9 cellular contexts compared by ENCODE assay signal in genomic region chr2:74461187-74462053, GRCh38. TPM values are rescaled to one million over a fixed set of nuclear protein-coding genes. Genes with fewer than 3 reads are reported as not detected.
DNase-seq lines count a peak whose midpoint lies in the region; ATAC-seq and TF ChIP-seq lines count a peak whose summit lies in the region.
"Had no signal": no experiment of that assay in that cellular context is flagged by ENCODE, and none has a peak within 500 bp of the region (broad histone marks: within the 10 kb centered on the region; RNA-seq: fewer than 3 reads in every experiment).

No MANE protein-coding gene starts in this region.

- no peak for ATAC-seq in mucosa of descending colon
- ATAC-seq in effector memory CD8-positive, alpha-beta T cell (replicated peaks) = no peak

- CTCF ChIA-PET in Calu3 (lab: Charles Lee) = no interaction called here

- H3K27me3 Mint-ChIP-seq in Calu3 (ENCODE audit: unreplicated experiment) (no peaks in the 10 kb centered on the region), HFFc6 (ENCODE audit: insufficient read depth) (peaks cover 6% of the 10 kb centered on the region)
- H3K27me3 Mint-ChIP-seq in effector memory CD8-positive, alpha-beta T cell = no peaks in the 10 kb centered on the region

- no peaks in the 10 kb centered on the region for H3K9me3 Mint-ChIP-seq in Calu3 (ENCODE audit: low read depth, unreplicated experiment)
- no peaks in the 10 kb centered on the region for H3K9me3 Mint-ChIP-seq in HFFc6
- H3K9me3 Mint-ChIP-seq in effector memory CD8-positive, alpha-beta T cell = no peaks in the 10 kb centered on the region

- no TSS peak for BruUV-seq in Calu3 (replicated peaks; lab: Mats Ljungman, UMichigan)

- peak; percentile 36 for TF ChIP-seq CTCF in Calu3 (IDR thresholded peaks at IDR 0.05; ENCODE audit: unreplicated experiment)
- TF ChIP-seq CTCF in HFFc6 (IDR thresholded peaks at IDR 0.05) = peak; percentile 36; the same call in 1 of the 2 replicates
- peak; percentile 11 for TF ChIP-seq CTCF in epithelial cell of esophagus (IDR thresholded peaks at IDR 0.05; ENCODE audit: insufficient read depth, low read depth, low read length, missing control alignments)
- TF ChIP-seq CTCF in mucosa of descending colon (IDR thresholded peaks at IDR 0.05) = no peak

- H3K27ac Mint-ChIP-seq in Calu3 (ENCODE audit: unreplicated experiment) = no peak overlapping the region
- no peak overlapping the region for H3K27ac Mint-ChIP-seq in HFFc6
- peak overlapping the region in 1 of 2 donors; percentile 35 for H3K27ac Mint-ChIP-seq in effector memory CD8-positive, alpha-beta T cell

- H3K4me1 ChIP-seq in mucosa of descending colon (ENCODE audit: low read depth) = peaks cover 29% of the 10 kb centered on the region

- H3K36me3 Mint-ChIP-seq in Calu3 (ENCODE audit: insufficient read depth, unreplicated experiment) (peaks cover 92% of the 10 kb centered on the region), HFFc6 (ENCODE audit: low read depth) (peaks cover 17% of the 10 kb centered on the region)
- peaks cover 64% of the 10 kb centered on the region for H3K36me3 Mint-ChIP-seq in effector memory CD8-positive, alpha-beta T cell (ENCODE audit: insufficient read depth)

- H3K36me3 ChIP-seq in mucosa of descending colon (ENCODE audit: low read depth) = no peaks in the 10 kb centered on the region

- no peak overlapping the region for H3K4me3 ChIP-seq in epithelial cell of esophagus (ENCODE audit: low read length)
- no peak overlapping the region for H3K4me3 ChIP-seq in mucosa of descending colon
- H3K4me3 ChIP-seq: upper lobe of left lung had no signal

- H3K4me1 Mint-ChIP-seq in Calu3 (ENCODE audit: low read depth, unreplicated experiment) (peaks cover 26% of the 10 kb centered on the region), HFFc6 (ENCODE audit: low read depth) (peaks cover 38% of the 10 kb centered on the region)
- peaks cover 27 to 46% of the 10 kb centered on the region in 2 donors for H3K4me1 Mint-ChIP-seq in effector memory CD8-positive, alpha-beta T cell (ENCODE audit: low read depth in 2 of 2)

- peak; percentile 40 for DNase-seq in Calu3
- DNase-seq in HFFc6 = no peak
- no peak for DNase-seq in epithelial cell of esophagus (ENCODE audit: low read depth)
- DNase-seq in mucosa of descending colon = no peak
- no peak for DNase-seq in ecto neural progenitor cell (ENCODE audit: low spot score)
- no peak for DNase-seq in effector memory CD8-positive, alpha-beta T cell
- DNase-seq: midbrain; stimulated activated CD4-positive, alpha-beta T cell treated with anti-CD3 and anti-CD28 coated beads, Interleukin-1b, Interleukin-23, amount 100 ng/mL, for 48 hours had no signal

- intact Hi-C loops in Calu3 (cut with micrococcal nuclease; ENCODE audit: unreplicated experiment) = no loop called here
- intact Hi-C loops in mucosa of descending colon (cut with DNase I, micrococcal nuclease) = no loop called here

- H3K9me3 ChIP-seq in mucosa of descending colon = no peaks in the 10 kb centered on the region
- H3K9me3 ChIP-seq: upper lobe of left lung had no signal

- no peak overlapping the region for H3K4me3 Mint-ChIP-seq in Calu3 (ENCODE audit: low read depth, unreplicated experiment)
- H3K4me3 Mint-ChIP-seq in HFFc6 = no peak overlapping the region
- H3K4me3 Mint-ChIP-seq in effector memory CD8-positive, alpha-beta T cell = no peak overlapping the region

RNA-seq across cellular contexts. Expression of gene WBP1, which starts 3.2 kb away (rescaled TPM):
- total RNA-seq in Calu3 (2022) = 61.6 and 63.7 TPM in 2 replicates
- total RNA-seq in HFFc6 (2021; fragmentation: NEBNext Ultra II Directional; extraction: Animal tissue kit (Norgen Biotek cat#: 25700)) = 10 to 100 TPM; 51.0 to 73.1 (median 56.7) TPM
- 10 to 100 TPM; 51.1 to 60.6 (median 56.1) TPM for total RNA-seq in mucosa of descending colon

RNA-seq across cellular contexts. Expression of gene MOGS, which starts 3.8 kb away (rescaled TPM):
- 64.8 and 66.3 TPM in 2 replicates for total RNA-seq in Calu3 (2022)
- 10 to 100 TPM; 51.4 to 68.9 (median 62.5) TPM for total RNA-seq in HFFc6 (2021; fragmentation: NEBNext Ultra II Directional; extraction: Animal tissue kit (Norgen Biotek cat#: 25700))
- total RNA-seq in mucosa of descending colon = 10 to 100 TPM; 45.7 to 64.0 (median 52.7) TPM

RNA-seq across cellular contexts. Expression of gene INO80B, which starts 6.5 kb away (rescaled TPM):
- 41.7 and 42.1 TPM in 2 replicates for total RNA-seq in Calu3 (2022)
- 10 to 100 TPM; 18.4 to 26.9 (median 21.4) TPM for total RNA-seq in HFFc6 (2021; fragmentation: NEBNext Ultra II Directional; extraction: Animal tissue kit (Norgen Biotek cat#: 25700))
- total RNA-seq in mucosa of descending colon = 10 to 100 TPM; 25.0 to 36.5 (median 32.3) TPM

RNA-seq across cellular contexts. Expression of gene MRPL53, which starts 11.1 kb away (rescaled TPM):
- total RNA-seq in Calu3 (2022) (83.7 and 88.9 TPM in 2 replicates), mucosa of descending colon (10 to 100 TPM; 48.2 to 63.6 (median 57.1) TPM)
- 100 to 1,000 TPM in 2 of 6 experiments, 10 to 100 TPM in 4; 74.5 to 120 (median 97.7) TPM for total RNA-seq in HFFc6 (2021; fragmentation: NEBNext Ultra II Directional; extraction: Animal tissue kit (Norgen Biotek cat#: 25700))

RNA-seq across cellular contexts. Expression of gene RTKN, which starts 19.7 kb away (rescaled TPM):
- total RNA-seq in Calu3 (2022) = 97.6 and 103 TPM in 2 replicates
- 10 to 100 TPM; 12.7 to 14.8 (median 13.6) TPM for total RNA-seq in HFFc6 (2021; fragmentation: NEBNext Ultra II Directional; extraction: Animal tissue kit (Norgen Biotek cat#: 25700))
- total RNA-seq in mucosa of descending colon = 10 to 100 TPM; 49.2 to 60.7 (median 49.7) TPM
